9 cellular contexts compared by ENCODE assay signal in genomic region chr16:80806957-80807356, GRCh38. TPM values are rescaled to one million over a fixed set of nuclear protein-coding genes. Genes with fewer than 3 reads are reported as not detected.
A peak's percentile ranks its signal among the peaks of the same experiment; 100 is the strongest.
DNase-seq lines count a peak whose midpoint lies in the region; ATAC-seq, FAIRE-seq and TF ChIP-seq lines count a peak whose summit lies in the region.
"Had no signal": no experiment of that assay in that cellular context is flagged by ENCODE, and none has a peak within 500 bp of the region (broad histone marks: within the 10 kb centered on the region; RNA-seq: fewer than 3 reads in every experiment).

No MANE protein-coding gene starts in this region.

- H3K36me3 ChIP-seq in GM12878 (ENCODE audit: control insufficient read depth in 2 of 2, insufficient read depth in 2 of 2, low read length in 1 of 2), result no peaks in the 10 kb centered on the region

- no peak for FAIRE-seq in GM12878 (lab: Jason Lieb, UNC)

- RAD21 ChIA-PET in GM12878 (lab: Charles Lee; ENCODE audit: unreplicated experiment), result no interaction called here

- SMC1A ChIA-PET in GM12878 (lab: Charles Lee; ENCODE audit: uncharacterized antibody, unreplicated experiment), result no interaction called here

- no TSS peak for BruUV-seq in GM12878 (replicated peaks; lab: Mats Ljungman, UMichigan)

- peak; percentile 88 for DNase-seq in ELR (ENCODE audit: low read depth)
- peak; percentile 71 for DNase-seq in UCSD-AML1 (lab: John Stamatoyannopoulos, UW; ENCODE audit: unreplicated experiment)
- no peak for DNase-seq in GM12878 (ENCODE audit: low read depth, low spot score)
- peak; percentile 13 to 56 (median 32) for DNase-seq in stimulated activated CD4-positive, alpha-beta T cell treated with anti-CD3 and anti-CD28 coated beads, Interleukin-1b, Interleukin-23, amount 100 ng/mL, for 24 hours (ENCODE audit: low read depth in 4 of 4, low spot score in 1 of 4)
- DNase-seq in GOT3 (lab: John Stamatoyannopoulos, UW), result no peak
- DNase-seq in NCI-H69 (lab: John Stamatoyannopoulos, UW), result no peak
- no peak for DNase-seq in NCI-H146 treated with DMSO at 0.1 percent for 48 hours (lab: John Stamatoyannopoulos, UW; ENCODE audit: unreplicated experiment)
- DNase-seq: T-helper 9 cell had no signal

- H3K9ac ChIP-seq in GM12878 (ENCODE audit: control insufficient read depth, insufficient read depth, low read length), result no peak overlapping the region

- ATAC-seq in GM12878 (no peak), GM18511 (IDR thresholded peaks at IDR 0.05; ENCODE audit: unreplicated experiment) (no peak)

- H3K9me3 ChIP-seq in GM12878 (replicated peaks; ENCODE audit: control insufficient read depth, insufficient read depth, low read length), result no peaks in the 10 kb centered on the region; the same call in 2 of the 3 replicates

- WGBS in GM12878 (ENCODE audit: insufficient coverage, insufficient replicate concordance, low lambda C conversion rate, missing lambda C conversion rate), result 13% methylated on average over 4 of the region's 4 CpGs

- TF ChIP-seq EP300 in GM12878 (IDR thresholded peaks at IDR 0.05; ENCODE audit: borderline replicate concordance in 1 of 2, control insufficient read depth in 1 of 2, low read depth in 2 of 2, low read length in 2 of 2), result no peak

- POLR2A ChIA-PET in GM12878 (lab: Charles Lee), result interaction anchor here (0.5 kb wide), 1 partner anchor 1005 kb away, joined by 5 read pairs; no protein-coding TSS in a partner anchor

- no peak overlapping the region for H3K27ac ChIP-seq in GM12878 (ENCODE audit: control insufficient read depth, insufficient read depth)

- CTCF ChIA-PET in GM12878 (lab: Yijun Ruan, JAX), result interaction anchor here (1.3 kb wide), 1 partner anchor 17 kb away, joined by 3 read pairs; no protein-coding TSS in a partner anchor

- TF ChIP-seq RAD21 in GM12878 (IDR thresholded peaks at IDR 0.05; ENCODE audit: insufficient read depth, low read depth, low read length), result no peak

- H3K79me2 ChIP-seq in GM12878 (ENCODE audit: control insufficient read depth, insufficient read depth, low read length), result no peaks in the 10 kb centered on the region

- TF ChIP-seq CTCF in GM12878 (IDR thresholded peaks at IDR 0.05 in 2 of 3, conservative IDR thresholded peaks at IDR 0.05 in 1 of 3; ENCODE audit: control insufficient read depth in 2 of 3, extremely low read depth in 1 of 3, insufficient read depth in 1 of 3, low read depth in 3 of 3, low read length in 3 of 3), result no peak

- H4K20me1 ChIP-seq in GM12878 (ENCODE audit: control insufficient read depth, insufficient read depth), result no peaks in the 10 kb centered on the region

- TF ChIP-seq POLR2A in GM12878 (IDR thresholded peaks at IDR 0.05; ENCODE audit: low read depth, low read length), result no peak

- peaks cover 0 to 2% of the 10 kb centered on the region in 2 experiments; a peak in 1 of 4 replicates for H3K27me3 ChIP-seq in GM12878 (replicated peaks in 1 of 2; ENCODE audit: control insufficient read depth in 2 of 2, insufficient read depth in 2 of 2, low read length in 1 of 2)

- no peaks in the 10 kb centered on the region for H3K4me1 ChIP-seq in GM12878 (ENCODE audit: control insufficient read depth, insufficient read depth, low read length)

- intact Hi-C loops in GM12878 (cut with micrococcal nuclease; ENCODE audit: unreplicated experiment), result no loop called here

- H2AFZ ChIP-seq in GM12878 (ENCODE audit: control insufficient read depth, low read depth, low read length), result no peak overlapping the region

- in situ Hi-C loops in GM12878 (cut with MboI), result no loop called here

- no peak overlapping the region for H3K4me2 ChIP-seq in GM12878 (ENCODE audit: control insufficient read depth, insufficient read depth)

- no peak overlapping the region for H3K4me3 ChIP-seq in GM12878

TF ChIP-seq in GM12878, 131 proteins besides CTCF, POLR2A, EP300 and RAD21:
- TF ChIP-seq CREM (IDR thresholded peaks at IDR 0.05; ENCODE audit: low read depth) (peak; percentile 46; the same call in 1 of the 2 replicates), SRF (IDR thresholded peaks at IDR 0.05; ENCODE audit: low read depth in 2 of 2, low read length in 2 of 2) (0 out of 4 replicates have a peak, but pooled peaks of 1 of the 2 experiments have one; percentile 48), JUNB (IDR thresholded peaks at IDR 0.05) (peak; percentile 38; the same call in 1 of the 2 replicates), NFIC (IDR thresholded peaks at IDR 0.05; ENCODE audit: low read depth, low read length) (peak; percentile 33; the same call in 1 of the 2 replicates), SREBF1 (IDR thresholded peaks at IDR 0.05; ENCODE audit: low read length) (no peak)
- TF ChIP-seq, protein P1, sequence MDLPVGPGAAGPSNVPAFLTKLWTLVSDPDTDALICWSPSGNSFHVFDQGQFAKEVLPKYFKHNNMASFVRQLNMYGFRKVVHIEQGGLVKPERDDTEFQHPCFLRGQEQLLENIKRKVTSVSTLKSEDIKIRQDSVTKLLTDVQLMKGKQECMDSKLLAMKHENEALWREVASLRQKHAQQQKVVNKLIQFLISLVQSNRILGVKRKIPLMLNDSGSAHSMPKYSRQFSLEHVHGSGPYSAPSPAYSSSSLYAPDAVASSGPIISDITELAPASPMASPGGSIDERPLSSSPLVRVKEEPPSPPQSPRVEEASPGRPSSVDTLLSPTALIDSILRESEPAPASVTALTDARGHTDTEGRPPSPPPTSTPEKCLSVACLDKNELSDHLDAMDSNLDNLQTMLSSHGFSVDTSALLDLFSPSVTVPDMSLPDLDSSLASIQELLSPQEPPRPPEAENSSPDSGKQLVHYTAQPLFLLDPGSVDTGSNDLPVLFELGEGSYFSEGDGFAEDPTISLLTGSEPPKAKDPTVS (IDR thresholded peaks at IDR 0.05; ENCODE audit: low read depth, low read length), result no peak

RNA-seq across cellular contexts. Expression of gene CDYL2, which starts 2.6 kb away (rescaled TPM):
- total RNA-seq in GM12878 (2013; cell fraction: nucleolus; rRNA removed), result 0.95 and 1.6 TPM in 2 replicates
- total RNA-seq in GM12878 (2014; rRNA removed) (7.1 and 7.6 TPM in 2 replicates), GM12878 (2014; rRNA removed; fragmentation: Illumina TruSeq; extraction: Trizol) (7.3 and 8.4 TPM in 2 replicates), GM12878 (2021) (20.1 and 22.9 TPM in 2 replicates)
- 2.2 TPM for polyA plus RNA-seq in GM12878 (2011; ENCODE audit: low read depth)
- polyA plus RNA-seq in GM12878 (2011; rRNA removed) (0.24 and 0.27 TPM in 2 replicates), GM12878 (2014; fragmentation: Illumina TruSeq; extraction: Trizol) (7.1 and 7.8 TPM in 2 replicates), GM12878 (2014; fragmentation: Nextera tagmentation; extraction: Ambion mirVana) (1 to 10 TPM; 1.4 to 2.1 TPM), GM12878 (2014; rRNA removed) (3.4 and 3.8 TPM in 2 replicates), GM12878 (2016; fragmentation: Nextera tagmentation; extraction: Ambion mirVana) (1 to 10 TPM; 3.7 to 4.0 TPM)
- polyA plus RNA-seq in GM12878 (2011; cell fraction: cytosol; rRNA removed), result 0.17 and 0.43 TPM in 2 replicates
- polyA plus RNA-seq in GM12878 (2011; cell fraction: nucleus; rRNA removed), result 0.45 and 0.46 TPM in 2 replicates
- 1.5 and 3.3 TPM in 2 replicates for polyA plus RNA-seq in GM12878 (2012)
- polyA minus RNA-seq in GM12878 (2011; rRNA and poly(A)+ RNA removed), result 4.1 and 5.0 TPM in 2 replicates
- 0.73 and 4.9 TPM in 2 replicates for polyA minus RNA-seq in GM12878 (2011; cell fraction: cytosol; rRNA and poly(A)+ RNA removed)
- polyA minus RNA-seq in GM12878 (2011; cell fraction: nucleus; rRNA and poly(A)+ RNA removed), result 0.60 and 0.86 TPM in 2 replicates

Comparison
In these comparisons a context has a peak if more than half of its experiments do, and no peak if none do; other contexts are left out.
1. DNase-seq: peak in ELR (single experiment), UCSD-AML1 (single experiment) and stimulated activated CD4-positive, alpha-beta T cell treated with anti-CD3 and anti-CD28 coated beads, Interleukin-1b, Interleukin-23, amount 100 ng/mL, for 24 hours (4 of 4); none in GM12878 (single experiment), GOT3 (single experiment), NCI-H69 (single experiment) and NCI-H146 treated with DMSO at 0.1 percent for 48 hours (single experiment).